15 cellular contexts compared by ENCODE assay signal in genomic region chr7:91291902-91292301, GRCh38. TPM values are rescaled to one million over a fixed set of nuclear protein-coding genes. Genes with fewer than 3 reads are reported as not detected.
A peak's percentile ranks its signal among the peaks of the same experiment; 100 is the strongest.
DNase-seq lines count a peak whose midpoint lies in the region; ATAC-seq and TF ChIP-seq lines count a peak whose summit lies in the region.
"Had no signal": no experiment of that assay in that cellular context is flagged by ENCODE, and none has a peak within 500 bp of the region (broad histone marks: within the 10 kb centered on the region; RNA-seq: fewer than 3 reads in every experiment).

No MANE protein-coding gene starts in this region.

- H3K79me2 ChIP-seq in GM23338 (replicated peaks; ENCODE audit: insufficient read depth) (no peaks in the 10 kb centered on the region), mesendoderm (ENCODE audit: control insufficient read depth, insufficient read depth, low read length) (no peaks in the 10 kb centered on the region)

- H3K23ac ChIP-seq in mesendoderm (ENCODE audit: low read length), result no peak overlapping the region

- no peak overlapping the region for H3K4ac ChIP-seq in mesendoderm (ENCODE audit: low read depth, low read length)

- H3K36me3 ChIP-seq in GM23338 (ENCODE audit: insufficient read depth) (no peaks in the 10 kb centered on the region), mesendoderm (ENCODE audit: control insufficient read depth, insufficient read depth, low read length) (no peaks in the 10 kb centered on the region)
- H3K36me3 ChIP-seq: MG63 had no signal

- CTCF ChIA-PET in WTC11 (lab: Charles Lee), result interaction anchor here (0.8 to 1.4 kb wide), 5 partner anchors 11 to 560 kb away, joined by 3 to 5 read pairs (median 3); no protein-coding TSS in a partner anchor

- H2BK5ac ChIP-seq in mesendoderm (ENCODE audit: low read length), result no peak overlapping the region

- no peak overlapping the region for H4K8ac ChIP-seq in mesendoderm (ENCODE audit: low read depth, low read length)

- ATAC-seq in GM23338, result peak; percentile 47; the same call in 2 of the 3 replicates
- ATAC-seq in WTC11, result peak; percentile 64

- H3K27me3 Mint-ChIP-seq in GM23338 (ENCODE audit: insufficient read depth, low read depth, poor library complexity) (no peaks in the 10 kb centered on the region), WTC11 (ENCODE audit: low read depth) (peaks cover 18% of the 10 kb centered on the region)

- H3K9me2 ChIP-seq in GM23338 (ENCODE audit: insufficient read depth), result no peaks in the 10 kb centered on the region

- no peak overlapping the region for H2AFZ ChIP-seq in GM23338

- H2BK15ac ChIP-seq in mesendoderm (replicated peaks; ENCODE audit: low read depth), result no peak overlapping the region

- no peaks in the 10 kb centered on the region for H3K79me1 ChIP-seq in mesendoderm (ENCODE audit: low read length)

- H3K27ac Mint-ChIP-seq in GM23338 (no peak overlapping the region), WTC11 (no peak overlapping the region)

- H3K9ac ChIP-seq in mesendoderm (ENCODE audit: low read length), result no peak overlapping the region
- H3K9ac ChIP-seq: KMS-11 had no signal

- WGBS in mesendoderm (ENCODE audit: extremely low coverage, insufficient coverage, low lambda C conversion rate), result no CpG with 5 or more reads among the region's 1 CpG

- peak; percentile 9 for DNase-seq in NCI-H510A treated with DMSO at 0.1 percent for 48 hours (lab: John Stamatoyannopoulos, UW)
- DNase-seq in NCI-H510A (lab: John Stamatoyannopoulos, UW), result no peak
- DNase-seq in GM23338 (ENCODE audit: low spot score), result no peak
- peak; percentile 16 for DNase-seq in WTC11 (ENCODE audit: low spot score)
- DNase-seq in mesendoderm, result peak; percentile 25
- DNase-seq in NCI-H187 treated with DMSO at 0.1 percent for 48 hours (lab: John Stamatoyannopoulos, UW), result no peak
- DNase-seq in activated CD8-positive, alpha-beta memory T cell treated with anti-CD3 and anti-CD28 coated beads, Interleukin-2, amount 50 U/mL, for 4 hours, result no peak
- DNase-seq: Calu3, DMS79 treated with DMSO at 0.1 percent for 48 hours, MG63, NCI-H1092 treated with DMSO at 0.1 percent for 48 hours, NCI-H1930, NCI-H345, NCI-H82 had no signal

- H3K27ac ChIP-seq in GM23338 (ENCODE audit: low read depth) (no peak overlapping the region), mesendoderm (ENCODE audit: low read depth, low read length) (no peak overlapping the region)
- H3K27ac ChIP-seq: KMS-11 had no signal

- no peak overlapping the region for H2BK120ac ChIP-seq in mesendoderm (ENCODE audit: low read depth, low read length)

- no peak overlapping the region for H4K5ac ChIP-seq in mesendoderm (ENCODE audit: low read length)

- H3K4me3 ChIP-seq in GM23338 (no peak overlapping the region), mesendoderm (ENCODE audit: low read length) (no peak overlapping the region)
- H3K4me3 ChIP-seq: MG63 had no signal

- H4K20me1 ChIP-seq in GM23338 (replicated peaks; ENCODE audit: insufficient read depth), result no peaks in the 10 kb centered on the region

- no peak overlapping the region for H2AK5ac ChIP-seq in mesendoderm (ENCODE audit: low read length)

- peaks cover 12% of the 10 kb centered on the region for H3K4me1 Mint-ChIP-seq in GM23338
- H3K4me1 Mint-ChIP-seq in WTC11, result peaks cover 15% of the 10 kb centered on the region

- H3K56ac ChIP-seq in mesendoderm (ENCODE audit: low read length), result no peak overlapping the region

- no peak overlapping the region for H3K18ac ChIP-seq in mesendoderm (ENCODE audit: low read length)

- H3K4me3 Mint-ChIP-seq in GM23338, result no peak overlapping the region
- H3K4me3 Mint-ChIP-seq in WTC11, result no peak overlapping the region

- H3K27me3 ChIP-seq in GM23338 (ENCODE audit: insufficient read depth) (peaks cover 9% of the 10 kb centered on the region; the same call in 1 of the 2 replicates), mesendoderm (ENCODE audit: insufficient read depth, low read length, poor library complexity) (no peaks in the 10 kb centered on the region)
- H3K27me3 ChIP-seq: MG63 had no signal

- H3K36me3 Mint-ChIP-seq in GM23338 (ENCODE audit: low read depth) (peaks cover 2% of the 10 kb centered on the region; the same call in 1 of the 3 replicates), WTC11 (no peaks in the 10 kb centered on the region; the same call in 1 of the 2 replicates)

- H3F3A ChIP-seq in GM23338 (replicated peaks; ENCODE audit: low read depth), result no peaks in the 10 kb centered on the region

- TF ChIP-seq CTCF in GM23338 (conservative IDR thresholded peaks at IDR 0.05; ENCODE audit: low read depth in 2 of 2) (peak; percentile 21 to 49; a peak in 2 of 4 replicates), WTC11 (IDR thresholded peaks at IDR 0.05) (no peak)

- H3K9me3 Mint-ChIP-seq in GM23338 (peaks cover 3% of the 10 kb centered on the region; the same call in 2 of the 3 replicates), WTC11 (peaks cover 3% of the 10 kb centered on the region)

- H3K4me1 ChIP-seq in GM23338 (ENCODE audit: insufficient read depth), result peaks cover 2% of the 10 kb centered on the region; the same call in 1 of the 2 replicates
- H3K4me1 ChIP-seq in mesendoderm (ENCODE audit: control insufficient read depth, low read depth, low read length), result no peaks in the 10 kb centered on the region

- POLR2A ChIA-PET in WTC11 (lab: Charles Lee), result no interaction called here

- H3K4me2 ChIP-seq in GM23338, result no peak overlapping the region
- H3K4me2 ChIP-seq in mesendoderm (ENCODE audit: low read length), result no peak overlapping the region
- H3K4me2 ChIP-seq: KMS-11 had no signal

TF ChIP-seq in GM23338, 12 proteins besides CTCF, POLR2A, EP300 and RAD21 (continues in another document):
- no peak for TF ChIP-seq POLR2AphosphoS5 (IDR thresholded peaks at IDR 0.05; ENCODE audit: low read depth)
- no peak for TF ChIP-seq JUNB (IDR thresholded peaks at IDR 0.05; ENCODE audit: unreplicated experiment)
- no peak for TF ChIP-seq ETS1 (IDR thresholded peaks at IDR 0.05)
- no peak for TF ChIP-seq ZNF331 (CRISPR knock-in tag; IDR thresholded peaks at IDR 0.05; ENCODE audit: low read depth)
- TF ChIP-seq NANOG (IDR thresholded peaks at IDR 0.05; ENCODE audit: borderline replicate concordance), result no peak

TF ChIP-seq in WTC11, 78 proteins besides CTCF, POLR2A, EP300 and RAD21:
- TF ChIP-seq FOXK1 (CRISPR knock-in tag; IDR thresholded peaks at IDR 0.05) (0 out of 2 replicates have a peak, but pooled peaks have one; percentile 20), TCF7 (CRISPR knock-in tag; IDR thresholded peaks at IDR 0.05; ENCODE audit: low read depth) (no peak)

RNA-seq across cellular contexts. Expression of gene FZD1, which starts 27.7 kb away (rescaled TPM):
- 1.4 TPM in 2 replicates for total RNA-seq in GM23338 (2014; rRNA removed; shearing (Covaris generic))
- polyA plus RNA-seq in GM23338 (2016; fragmentation: Nextera tagmentation; extraction: Ambion mirVana), result 0.34 and 0.42 TPM in 2 replicates
- 2.0 TPM in 3 replicates for total RNA-seq in WTC11 (2021)
- polyA plus RNA-seq in mesendoderm (2013, experiment 1 of 2), result 0.98 TPM
- 0.97 TPM for polyA plus RNA-seq in mesendoderm (2013, experiment 2 of 2)

Comparison
In these comparisons a context has a peak if more than half of its experiments do, and no peak if none do; other contexts are left out.
1. DNase-seq: peak in NCI-H510A treated with DMSO at 0.1 percent for 48 hours (single experiment), WTC11 (single experiment) and mesendoderm (single experiment); none in NCI-H510A (single experiment), GM23338 (single experiment), NCI-H187 treated with DMSO at 0.1 percent for 48 hours (single experiment) and activated CD8-positive, alpha-beta memory T cell treated with anti-CD3 and anti-CD28 coated beads, Interleukin-2, amount 50 U/mL, for 4 hours (single experiment).